Comparison of ENCODE assay signal across 12 cellular contexts in the genomic region with DNA sequence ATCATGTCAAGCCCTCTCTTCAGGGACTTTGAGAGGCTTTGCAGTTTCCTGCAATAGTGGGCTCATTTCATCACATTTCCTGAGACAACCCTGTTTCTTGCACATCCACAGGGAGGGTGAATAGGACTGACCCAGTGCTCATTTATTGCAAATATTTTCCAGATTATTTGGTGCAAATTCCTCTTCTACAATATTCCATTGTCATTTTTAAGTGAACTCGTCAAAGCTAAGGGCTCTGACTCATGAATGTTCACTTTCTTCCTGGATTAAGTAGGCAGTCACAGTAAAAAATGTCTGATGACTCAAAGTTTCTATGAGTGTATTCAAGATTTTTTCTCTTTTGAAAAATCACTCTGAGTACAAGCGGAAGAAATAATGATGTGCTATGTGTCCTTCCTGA.
A peak's percentile ranks its signal among the peaks of the same experiment; 100 is the strongest.
DNase-seq lines count a peak whose midpoint lies in the region; TF ChIP-seq lines count a peak whose summit lies in the region.
"Had no signal": no experiment of that assay in that cellular context is flagged by ENCODE, and none has a peak within 500 bp of the region (broad histone marks: within the 10 kb centered on the region; RNA-seq: fewer than 3 reads in every experiment).

No MANE protein-coding gene starts in this region.

- H3K4me1 Mint-ChIP-seq in activated naive CD4-positive, alpha-beta T cell treated with anti-CD3 and anti-CD28 coated beads for 36 hours (ENCODE audit: low read depth), result no peaks in the 10 kb centered on the region

- CTCF ChIA-PET in activated naive CD4-positive, alpha-beta T cell treated with anti-CD3 and anti-CD28 coated beads for 36 hours (lab: Charles Lee), result no interaction called here

- peak; percentile 12 for DNase-seq in Daoy (ENCODE audit: low read depth)
- DNase-seq in RKO (ENCODE audit: low spot score), result peak; percentile 94
- no peak for DNase-seq in esophagus muscularis mucosa (ENCODE audit: extremely low spot score)
- peak; percentile 42 for DNase-seq in putamen (ENCODE audit: low spot score)
- DNase-seq in NCI-H2171 treated with DMSO at 0.1 percent for 48 hours (lab: John Stamatoyannopoulos, UW), result no peak
- no peak for DNase-seq in NCI-H1092 (lab: John Stamatoyannopoulos, UW)
- DNase-seq in activated naive CD4-positive, alpha-beta T cell treated with anti-CD3 and anti-CD28 coated beads for 36 hours, result no peak
- DNase-seq in NCI-H128 (lab: John Stamatoyannopoulos, UW; ENCODE audit: unreplicated experiment), result no peak
- DNase-seq: activated T-cell treated with anti-CD3 and anti-CD28 coated beads, Interleukin-2, amount 50 U/mL, for 24 hours; DMS79 treated with DMSO at 0.1 percent for 48 hours; NK-92 treated with Interleukin-12 subunit alpha and Interleukin-12 subunit beta, amount 100 ng/mL, for 24 hours had no signal

- H3K4me3 Mint-ChIP-seq in activated naive CD4-positive, alpha-beta T cell treated with anti-CD3 and anti-CD28 coated beads for 36 hours, result no peak overlapping the region
- H3K4me3 Mint-ChIP-seq: activated T-cell treated with anti-CD3 and anti-CD28 coated beads, Interleukin-2, amount 50 U/mL, for 24 hours; neural crest cell had no signal

- no peaks in the 10 kb centered on the region for H3K9me3 ChIP-seq in esophagus muscularis mucosa

- peaks cover 0 to 16% (median 10%) of the 10 kb centered on the region in 4 donors for H3K4me1 ChIP-seq in esophagus muscularis mucosa

- H3K27me3 ChIP-seq in esophagus muscularis mucosa, result no peaks in the 10 kb centered on the region

- TF ChIP-seq CTCF in esophagus muscularis mucosa (IDR thresholded peaks at IDR 0.05), result no peak

- H3K27ac Mint-ChIP-seq in activated naive CD4-positive, alpha-beta T cell treated with anti-CD3 and anti-CD28 coated beads for 36 hours, result no peak overlapping the region
- H3K27ac Mint-ChIP-seq: activated T-cell treated with anti-CD3 and anti-CD28 coated beads, Interleukin-2, amount 50 U/mL, for 24 hours had no signal

- H3K9me3 Mint-ChIP-seq in activated naive CD4-positive, alpha-beta T cell treated with anti-CD3 and anti-CD28 coated beads for 36 hours, result no peaks in the 10 kb centered on the region
- H3K9me3 Mint-ChIP-seq: activated T-cell treated with anti-CD3 and anti-CD28 coated beads, Interleukin-2, amount 50 U/mL, for 24 hours; neural crest cell had no signal

- H3K36me3 Mint-ChIP-seq in activated naive CD4-positive, alpha-beta T cell treated with anti-CD3 and anti-CD28 coated beads for 36 hours (ENCODE audit: low read depth), result no peaks in the 10 kb centered on the region

- no peaks in the 10 kb centered on the region for H3K36me3 ChIP-seq in esophagus muscularis mucosa

- 15% methylated on average over 2 of the region's 2 CpGs for WGBS in esophagus muscularis mucosa

- H3K27me3 Mint-ChIP-seq in activated naive CD4-positive, alpha-beta T cell treated with anti-CD3 and anti-CD28 coated beads for 36 hours (ENCODE audit: low read depth), result no peaks in the 10 kb centered on the region
- H3K27me3 Mint-ChIP-seq: activated T-cell treated with anti-CD3 and anti-CD28 coated beads, Interleukin-2, amount 50 U/mL, for 24 hours had no signal

- TF ChIP-seq POLR2A in esophagus muscularis mucosa (IDR thresholded peaks at IDR 0.05; ENCODE audit: low read depth), result no peak

- intact Hi-C loops in esophagus muscularis mucosa (cut with DNase I), result loop anchor here (5.0 to 10.0 kb wide), 2 partner anchors 160 to 687 kb away; no protein-coding TSS in a partner anchor
- intact Hi-C loops in activated naive CD4-positive, alpha-beta T cell treated with anti-CD3 and anti-CD28 coated beads for 36 hours (cut with micrococcal nuclease), result no loop called here

- H3K27ac ChIP-seq in esophagus muscularis mucosa (replicated peaks in 1 of 4), result peak overlapping the region in 3 of 4 donors; percentile 24 to 50 (median 36)

- no peak overlapping the region for H3K4me3 ChIP-seq in esophagus muscularis mucosa

- peak; percentile 35 for TF ChIP-seq EP300 in esophagus muscularis mucosa (IDR thresholded peaks at IDR 0.05)

Comparison
In these comparisons a context has a peak if more than half of its experiments do, and no peak if none do; other contexts are left out.
1. DNase-seq: peak in Daoy (single experiment), RKO (single experiment) and putamen (single experiment); none in esophagus muscularis mucosa (single experiment), NCI-H2171 treated with DMSO at 0.1 percent for 48 hours (single experiment), NCI-H1092 (single experiment), activated naive CD4-positive, alpha-beta T cell treated with anti-CD3 and anti-CD28 coated beads for 36 hours (single experiment) and NCI-H128 (single experiment).